In genomic region chr2:207760453-207760852, GRCh38 we compare ENCODE assay signal across 1 cellular context.
TF ChIP-seq lines count a peak whose summit lies in the region.

No MANE protein-coding gene starts in this region.

TF ChIP-seq in SK-N-SH treated with all-trans-retinoic acid at 6 μM for 48 hours, 23 proteins besides CTCF, POLR2A, EP300 and RAD21 (continued from another document):
- TF ChIP-seq TSHZ2 (CRISPR knock-in tag; IDR thresholded peaks at IDR 0.05) (no peak), TCF4 (CRISPR knock-in tag; IDR thresholded peaks at IDR 0.05; ENCODE audit: borderline replicate concordance) (no peak), BACH2 (CRISPR knock-in tag; IDR thresholded peaks at IDR 0.05; ENCODE audit: borderline replicate concordance) (no peak), TOX (CRISPR knock-in tag; IDR thresholded peaks at IDR 0.05; ENCODE audit: borderline replicate concordance) (no peak), CREB5 (CRISPR knock-in tag; IDR thresholded peaks at IDR 0.05; ENCODE audit: low read depth) (no peak), ZC3H10 (CRISPR knock-in tag; IDR thresholded peaks at IDR 0.05) (no peak), ZNF70 (CRISPR knock-in tag; IDR thresholded peaks at IDR 0.05) (no peak)
TF ChIP-seq in SK-N-SH treated with all-trans-retinoic acid at 6 μM for 48 hours: peak in this region for 0.
